In the genomic region with DNA sequence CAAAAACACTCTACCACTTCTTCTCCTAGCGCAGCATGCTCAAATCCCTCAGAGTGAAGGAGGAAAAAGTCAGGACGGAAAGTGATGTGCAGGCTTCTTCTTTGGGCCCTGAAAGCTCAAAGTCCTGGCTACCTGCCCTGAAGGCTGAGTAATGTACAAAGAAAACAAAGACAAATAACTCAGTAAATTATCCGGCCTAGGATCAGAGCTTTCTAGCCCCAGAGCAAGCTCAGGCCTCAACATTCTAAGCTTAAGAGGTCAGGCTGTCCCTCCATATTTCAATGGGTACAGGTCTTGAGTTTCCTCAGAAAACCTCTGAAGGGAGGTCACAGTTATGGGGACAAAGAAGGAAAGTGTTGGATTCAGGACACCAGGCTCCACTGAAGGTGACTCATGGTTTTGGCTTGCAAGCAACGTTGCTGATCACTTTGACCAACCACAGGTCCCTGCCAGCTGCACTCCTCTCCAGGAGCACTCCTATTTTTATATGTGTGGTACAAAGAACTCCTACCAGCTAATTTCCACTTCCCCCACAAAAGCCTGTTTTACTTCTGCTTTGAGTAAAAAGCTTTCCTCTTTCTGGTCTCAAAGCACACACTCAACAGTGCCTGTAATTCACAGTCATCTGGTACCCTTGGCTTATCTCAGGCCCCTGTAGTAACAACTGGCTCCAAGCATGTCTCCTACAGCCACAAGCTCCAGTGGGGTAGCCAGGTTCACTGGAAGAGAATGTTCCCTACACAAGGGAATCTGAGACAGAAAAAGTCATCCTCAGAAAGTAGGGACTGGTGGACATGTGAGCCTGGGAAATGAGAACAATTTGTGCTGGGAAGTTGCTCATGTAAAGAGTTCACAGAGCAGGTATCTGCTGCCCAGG, we compare ENCODE assay signal across 8 cellular contexts.
DNase-seq lines count a peak whose midpoint lies in the region; ATAC-seq and TF ChIP-seq lines count a peak whose summit lies in the region.

No MANE protein-coding gene starts in this region.

- H3K4me1 Mint-ChIP-seq in Calu3 (ENCODE audit: low read depth, unreplicated experiment) (peaks cover 37% of the 10 kb centered on the region), nephron progenitor cell (peaks cover 13% of the 10 kb centered on the region)
- peaks cover 3 to 34% (median 7%) of the 10 kb centered on the region in 4 donors for H3K4me1 Mint-ChIP-seq in naive thymus-derived CD8-positive, alpha-beta T cell

- peaks cover 34% of the 10 kb centered on the region for H3K4me1 ChIP-seq in SJCRH30

- peak; percentile 67 for DNase-seq in Calu3
- DNase-seq in GM19240 (ENCODE audit: insufficient read length, low spot score): peak; percentile 35
- peak; percentile 90 for DNase-seq in SJCRH30
- peak; percentile 96 for DNase-seq in epithelial cell of proximal tubule (ENCODE audit: low read depth)
- DNase-seq in nephron progenitor cell: no peak
- DNase-seq in central memory CD4-positive, alpha-beta T cell: no peak
- DNase-seq in naive thymus-derived CD8-positive, alpha-beta T cell: no peak

- peak; percentile 77 for ATAC-seq in HG03280 (IDR thresholded peaks at IDR 0.05; ENCODE audit: unreplicated experiment)
- ATAC-seq in naive thymus-derived CD8-positive, alpha-beta T cell: no peak

- H3K4me3 Mint-ChIP-seq in Calu3 (ENCODE audit: low read depth, unreplicated experiment) (peak overlapping the region; percentile 14), nephron progenitor cell (no peak overlapping the region)
- no peak overlapping the region for H3K4me3 Mint-ChIP-seq in naive thymus-derived CD8-positive, alpha-beta T cell

- H3K4me3 ChIP-seq in SJCRH30 (no peak overlapping the region), epithelial cell of proximal tubule (ENCODE audit: low read depth, low read length) (no peak overlapping the region)

- peak overlapping the region; percentile 84 for H3K27ac ChIP-seq in SJCRH30

- H3K27me3 Mint-ChIP-seq in Calu3 (ENCODE audit: unreplicated experiment) (no peaks in the 10 kb centered on the region), nephron progenitor cell (ENCODE audit: low read depth, poor library complexity) (peaks cover 6% of the 10 kb centered on the region)
- H3K27me3 Mint-ChIP-seq in naive thymus-derived CD8-positive, alpha-beta T cell: no peaks in the 10 kb centered on the region

- CTCF ChIA-PET in Calu3 (lab: Charles Lee): interaction anchor here (0.6 to 1.7 kb wide), 3 partner anchors 11 to 27 kb away, joined by 3 to 5 read pairs (median 4); no protein-coding TSS in a partner anchor

- no peaks in the 10 kb centered on the region for H3K36me3 Mint-ChIP-seq in Calu3 (ENCODE audit: insufficient read depth, unreplicated experiment)
- H3K36me3 Mint-ChIP-seq in nephron progenitor cell (ENCODE audit: low read depth): no peaks in the 10 kb centered on the region
- no peaks in the 10 kb centered on the region for H3K36me3 Mint-ChIP-seq in naive thymus-derived CD8-positive, alpha-beta T cell

- 0 out of 2 replicates have a peak, but pooled peaks cover 6% of the 10 kb centered on the region for H3K9me3 ChIP-seq in SJCRH30 (replicated peaks)

- peak overlapping the region; percentile 83 for H3K27ac Mint-ChIP-seq in Calu3 (ENCODE audit: unreplicated experiment)
- peak overlapping the region; percentile 22 for H3K27ac Mint-ChIP-seq in nephron progenitor cell
- peak overlapping the region in 2 of 10 donors; percentile 4 to 44 for H3K27ac Mint-ChIP-seq in naive thymus-derived CD8-positive, alpha-beta T cell

- H3K9me3 Mint-ChIP-seq in Calu3 (ENCODE audit: low read depth, unreplicated experiment) (no peaks in the 10 kb centered on the region), nephron progenitor cell (no peaks in the 10 kb centered on the region)
- H3K9me3 Mint-ChIP-seq in naive thymus-derived CD8-positive, alpha-beta T cell: no peaks in the 10 kb centered on the region

- H3K27me3 ChIP-seq in SJCRH30: no peaks in the 10 kb centered on the region

- POLR2A ChIA-PET in naive thymus-derived CD8-positive, alpha-beta T cell (lab: Charles Lee): no interaction called here

- intact Hi-C loops in Calu3 (cut with micrococcal nuclease; ENCODE audit: unreplicated experiment): no loop called here

- BruUV-seq in Calu3 (replicated peaks; lab: Mats Ljungman, UMichigan): TSS peak; percentile 51

- no peak for TF ChIP-seq CTCF in Calu3 (IDR thresholded peaks at IDR 0.05; ENCODE audit: unreplicated experiment)
- no peak for TF ChIP-seq CTCF in epithelial cell of proximal tubule (conservative IDR thresholded peaks at IDR 0.05; ENCODE audit: low read depth, low read length)
- TF ChIP-seq CTCF in nephron progenitor cell (IDR thresholded peaks at IDR 0.05): no peak

- H3K36me3 ChIP-seq in SJCRH30: no peaks in the 10 kb centered on the region

Comparison
In these comparisons a context has a peak if more than half of its experiments do, and no peak if none do; other contexts are left out.
1. DNase-seq: peak in Calu3 (single experiment), GM19240 (single experiment), SJCRH30 (2 of 2) and epithelial cell of proximal tubule (single experiment); none in nephron progenitor cell (single experiment), central memory CD4-positive, alpha-beta T cell (single experiment) and naive thymus-derived CD8-positive, alpha-beta T cell (0 of 10).